Comparison of ENCODE assay signal across 12 cellular contexts in the genomic region with DNA sequence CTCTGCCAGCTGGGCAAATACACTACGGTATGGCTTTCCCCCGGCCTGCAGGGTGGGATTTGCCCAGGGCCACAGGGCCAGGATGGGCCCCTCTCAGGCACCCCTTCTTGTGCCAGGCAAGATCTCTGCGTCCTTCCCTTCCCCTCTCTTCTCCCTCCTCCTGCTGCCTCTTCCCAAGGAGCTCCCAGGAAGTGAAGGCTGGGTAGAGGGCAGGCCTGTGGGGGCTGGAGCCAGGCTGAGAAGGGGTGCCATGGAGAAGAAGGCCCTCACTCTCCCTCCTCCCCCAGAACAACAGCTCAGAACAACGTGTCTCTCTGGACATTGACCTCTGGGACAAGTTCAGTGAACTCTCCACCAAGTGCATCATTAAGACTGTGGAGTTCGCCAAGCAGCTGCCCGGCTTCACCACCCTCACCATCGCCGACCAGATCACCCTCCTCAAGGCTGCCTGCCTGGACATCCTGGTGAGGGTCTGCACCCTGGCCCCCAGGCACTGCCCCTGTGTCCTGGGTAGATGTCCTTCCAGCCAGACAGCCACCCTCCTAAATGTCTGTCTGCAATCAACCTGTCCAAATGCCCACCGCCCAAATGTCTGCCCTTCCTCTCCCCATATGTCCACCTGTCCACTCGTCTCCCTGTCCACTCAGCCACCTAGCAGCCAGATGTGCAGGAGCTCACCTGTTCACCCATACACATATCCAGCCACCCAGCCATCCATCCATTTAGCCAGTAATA. TPM values are rescaled to one million over a fixed set of nuclear protein-coding genes. Genes with fewer than 3 reads are reported as not detected.
DNase-seq lines count a peak whose midpoint lies in the region; ATAC-seq and TF ChIP-seq lines count a peak whose summit lies in the region.
"Had no signal": no experiment of that assay in that cellular context is flagged by ENCODE, and none has a peak within 500 bp of the region (broad histone marks: within the 10 kb centered on the region; RNA-seq: fewer than 3 reads in every experiment).

No MANE protein-coding gene starts in this region.

- H3K4me3 ChIP-seq in right cardiac atrium (ENCODE audit: low read length) (no peak overlapping the region), right atrium auricular region (no peak overlapping the region), adrenal gland (no peak overlapping the region), upper lobe of left lung (no peak overlapping the region), foreskin fibroblast (ENCODE audit: low read depth in 1 of 2, low read length in 2 of 2) (no peak overlapping the region)
- H3K4me3 ChIP-seq: lower lobe of right lung had no signal

- H3K9me3 ChIP-seq in right cardiac atrium (ENCODE audit: control insufficient read depth, low read length) (no peaks in the 10 kb centered on the region), right atrium auricular region (no peaks in the 10 kb centered on the region), adrenal gland (replicated peaks in 1 of 3) (no peaks in the 10 kb centered on the region), upper lobe of left lung (no peaks in the 10 kb centered on the region)
- H3K9me3 ChIP-seq: lower lobe of right lung had no signal

- no peaks in the 10 kb centered on the region for H3K9me3 Mint-ChIP-seq in naive thymus-derived CD8-positive, alpha-beta T cell
- H3K9me3 Mint-ChIP-seq: T-helper 1 cell treated with Interleukin-12 subunit alpha and Interleukin-12 subunit beta and Interleukin-4 antibody, amounts not matched to agents 30 μg/mL and 1 μg/mL, for 36 hours had no signal

- H3K4me1 ChIP-seq in right cardiac atrium (ENCODE audit: control insufficient read depth, insufficient read depth, low read length): peaks cover 30% of the 10 kb centered on the region
- H3K4me1 ChIP-seq in right atrium auricular region: peaks cover 0 to 69% of the 10 kb centered on the region in 2 donors
- H3K4me1 ChIP-seq in adrenal gland (replicated peaks in 1 of 2): peaks cover 29 to 58% of the 10 kb centered on the region in 2 donors
- H3K4me1 ChIP-seq in upper lobe of left lung: peaks cover 75 to 96% (median 78%) of the 10 kb centered on the region in 4 donors

- TF ChIP-seq EP300 in upper lobe of left lung (IDR thresholded peaks at IDR 0.05): no peak

- no peak for TF ChIP-seq POLR2A in adrenal gland (IDR thresholded peaks at IDR 0.05)
- no peak for TF ChIP-seq POLR2A in upper lobe of left lung (IDR thresholded peaks at IDR 0.05)

- H3K27ac Mint-ChIP-seq in naive thymus-derived CD8-positive, alpha-beta T cell: peak overlapping the region in 9 of 10 donors; percentile 2 to 91 (median 60)
- H3K27ac Mint-ChIP-seq: T-helper 1 cell treated with Interleukin-12 subunit alpha and Interleukin-12 subunit beta and Interleukin-4 antibody, amounts not matched to agents 30 μg/mL and 1 μg/mL, for 36 hours had no signal

- H3K36me3 ChIP-seq in right atrium auricular region: peaks cover 71% of the 10 kb centered on the region
- peaks cover 0 to 46% of the 10 kb centered on the region in 2 donors for H3K36me3 ChIP-seq in adrenal gland (replicated peaks in 1 of 2)
- H3K36me3 ChIP-seq in upper lobe of left lung: peaks cover 17 to 88% (median 73%) of the 10 kb centered on the region in 4 donors

- CTCF ChIA-PET in GM10248 (lab: Yijun Ruan, JAX): interaction anchor here (0.8 to 20.0 kb wide), 11 partner anchors 10 to 1296 kb away, joined by 3 to 604 read pairs (median 4); a partner anchor contains a TSS

- no peaks in the 10 kb centered on the region for H3K27me3 Mint-ChIP-seq in naive thymus-derived CD8-positive, alpha-beta T cell

- H3K27me3 ChIP-seq in right cardiac atrium (ENCODE audit: control insufficient read depth, insufficient read depth) (no peaks in the 10 kb centered on the region), right atrium auricular region (no peaks in the 10 kb centered on the region), adrenal gland (no peaks in the 10 kb centered on the region), upper lobe of left lung (no peaks in the 10 kb centered on the region)

- POLR2A ChIA-PET in naive thymus-derived CD8-positive, alpha-beta T cell (lab: Charles Lee): interaction anchor here (0.5 to 2.5 kb wide), 10 partner anchors 15 to 197 kb away, joined by 3 to 9 read pairs (median 5); no protein-coding TSS in a partner anchor
- POLR2A ChIA-PET in GM10248 (lab: Yijun Ruan, JAX): interaction anchor here (0.6 kb wide), 1 partner anchor 19 kb away, joined by 5 read pairs; no protein-coding TSS in a partner anchor

- peaks cover 0 to 52% (median 14%) of the 10 kb centered on the region in 3 donors for H3K36me3 Mint-ChIP-seq in naive thymus-derived CD8-positive, alpha-beta T cell

- no peak for TF ChIP-seq CTCF in right atrium auricular region (IDR thresholded peaks at IDR 0.05)
- TF ChIP-seq CTCF in adrenal gland (IDR thresholded peaks at IDR 0.05): no peak
- no peak for TF ChIP-seq CTCF in upper lobe of left lung (IDR thresholded peaks at IDR 0.05)
- TF ChIP-seq CTCF in foreskin fibroblast (IDR thresholded peaks at IDR 0.05; ENCODE audit: low read depth, low read length): no peak
- TF ChIP-seq CTCF in GM10248 (IDR thresholded peaks at IDR 0.05; ENCODE audit: control extremely low read depth, extremely low read depth, low read depth, missing control alignments): no peak

- peak overlapping the region in 1 of 10 donors; percentile 30 for H3K4me3 Mint-ChIP-seq in naive thymus-derived CD8-positive, alpha-beta T cell
- H3K4me3 Mint-ChIP-seq: T-helper 1 cell treated with Interleukin-12 subunit alpha and Interleukin-12 subunit beta and Interleukin-4 antibody, amounts not matched to agents 30 μg/mL and 1 μg/mL, for 36 hours had no signal

- intact Hi-C loops in right cardiac atrium (cut with DNase I) (loop anchor here in 2 of 4 donors (10.0 kb wide), 2 partner anchors 63 to 183 kb away; a partner anchor contains a TSS), adrenal gland (cut with DNase I) (loop anchor here (2.0 to 10.0 kb wide), 3 partner anchors 41 to 157 kb away; no protein-coding TSS in a partner anchor)

- WGBS in right cardiac atrium: 70% methylated on average over 10 of the region's 10 CpGs
- 58 to 65% (median 61%) methylated on average over 9 to 10 of the region's 10 CpGs for WGBS in adrenal gland, 4 donors
- WGBS in upper lobe of left lung, 2 donors: 76 to 77% methylated on average over 10 of the region's 10 CpGs

- DNase-seq in right cardiac atrium (peak in 1 of 3 donors; percentile 51), right atrium auricular region (ENCODE audit: low spot score) (no peak), adrenal gland (peak in 5 of 7 donors; percentile 23 to 66 (median 32)), upper lobe of left lung (no peak), foreskin fibroblast (no peak), GM10248 (ENCODE audit: extremely low spot score) (no peak)
- DNase-seq in naive thymus-derived CD8-positive, alpha-beta T cell: no peak
- DNase-seq: activated CD4-positive, alpha-beta T cell treated with anti-CD3 and anti-CD28 coated beads, Interleukin-2, amount 50 U/mL, for 4 hours; lower lobe of right lung had no signal

- H3K27ac ChIP-seq in right cardiac atrium (ENCODE audit: low read length) (peak overlapping the region; percentile 10), right atrium auricular region (peak overlapping the region in 1 of 2 donors; percentile 25), adrenal gland (peak overlapping the region in 3 of 5 donors; percentile 1 to 100 (median 72)), upper lobe of left lung (peak overlapping the region; percentile 22 to 96 (median 53))

- peaks cover 24 to 57% (median 47%) of the 10 kb centered on the region in 4 donors for H3K4me1 Mint-ChIP-seq in naive thymus-derived CD8-positive, alpha-beta T cell

- ATAC-seq in right cardiac atrium (no peak), upper lobe of left lung (ENCODE audit: low FRiP score in 2 of 2) (no peak), HG02973 (IDR thresholded peaks at IDR 0.05; ENCODE audit: unreplicated experiment) (no peak)
- ATAC-seq in naive thymus-derived CD8-positive, alpha-beta T cell: no peak

RNA-seq across cellular contexts. Expression of a gene that starts 12.3 kb away (rescaled TPM):
- total RNA-seq in right cardiac atrium (1 to 10 TPM in 1 of 4 donors, under 1 TPM in 3; 0.74 to 1.4 (median 0.86) TPM), right atrium auricular region (1 to 10 TPM in 1 of 2 donors, not detected in 1; 1.6 TPM), adrenal gland (1 to 10 TPM; 1.3 to 8.7 (median 1.9) TPM), upper lobe of left lung (1 to 10 TPM in 4 of 6 donors, not detected in 2; 1.7 to 8.4 (median 4.5) TPM)
- polyA plus RNA-seq in right cardiac atrium (0.27 TPM), adrenal gland (not detected)
- total RNA-seq in naive thymus-derived CD8-positive, alpha-beta T cell: not detected
- polyA plus RNA-seq in naive thymus-derived CD8-positive, alpha-beta T cell: not detected
- total RNA-seq: epithelial cell of proximal tubule had no signal

RNA-seq across cellular contexts. Expression of a gene that starts 43.2 kb away (rescaled TPM):
- total RNA-seq in right cardiac atrium (10 to 100 TPM; 26.2 to 39.0 (median 29.1) TPM), right atrium auricular region (10 to 100 TPM; 28.5 to 51.7 TPM), adrenal gland (10 to 100 TPM; 24.8 to 51.8 (median 34.4) TPM), upper lobe of left lung (10 to 100 TPM; 45.7 to 95.6 (median 85.9) TPM)
- polyA plus RNA-seq in right cardiac atrium (28.3 TPM), adrenal gland (10 to 100 TPM; 12.7 to 58.2 (median 26.8) TPM)
- total RNA-seq in naive thymus-derived CD8-positive, alpha-beta T cell: 10 to 100 TPM; 39.2 to 39.9 TPM
- 10 to 100 TPM in 1 of 3 donors, 1 to 10 TPM in 2; 7.2 to 12.4 (median 9.0) TPM for polyA plus RNA-seq in naive thymus-derived CD8-positive, alpha-beta T cell

Comparison
In these comparisons a context has a peak if more than half of its experiments do, and no peak if none do; other contexts are left out.
1. DNase-seq: peak in adrenal gland (5 of 7); none in right atrium auricular region (single experiment), naive thymus-derived CD8-positive, alpha-beta T cell (0 of 10), upper lobe of left lung (0 of 2), foreskin fibroblast (0 of 2) and GM10248 (single experiment).